In the genomic region with DNA sequence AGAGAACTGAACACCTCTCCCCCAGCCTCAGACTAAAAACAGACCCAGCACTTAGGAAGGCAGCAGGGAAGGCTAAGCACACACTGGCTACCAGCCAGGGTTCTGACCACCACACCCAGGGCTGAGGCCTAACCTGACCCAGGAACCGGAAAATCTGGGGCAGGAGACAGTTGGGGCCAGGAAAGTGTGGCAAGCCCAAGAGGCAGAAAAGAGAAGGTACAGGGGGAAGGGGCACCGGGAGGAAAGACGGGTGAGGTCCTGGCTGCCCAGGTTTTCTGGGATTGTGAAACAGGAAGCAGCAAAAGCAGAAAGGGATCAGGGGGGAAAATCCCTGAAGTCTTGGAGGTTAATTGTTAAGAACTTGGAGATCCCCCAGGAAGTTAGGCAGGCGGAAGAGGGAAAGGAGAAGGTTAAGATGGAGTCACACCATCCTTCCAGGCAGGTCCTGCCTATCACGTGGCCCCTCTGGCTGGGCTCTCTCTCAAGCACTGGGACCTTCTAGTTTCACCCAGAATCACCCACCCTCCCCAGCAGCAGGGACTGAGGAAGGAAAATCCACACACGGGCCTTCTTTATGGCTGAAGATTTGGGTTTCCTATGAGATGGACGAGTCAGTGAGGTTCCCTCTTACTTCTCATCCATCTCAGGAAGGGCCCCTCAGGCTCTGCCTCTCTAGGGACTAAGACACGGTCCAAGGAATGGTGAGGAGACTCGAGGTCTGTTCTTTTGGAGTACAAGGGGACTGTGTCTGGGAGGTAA, we compare ENCODE assay signal across 8 cellular contexts. TPM values are rescaled to one million over a fixed set of nuclear protein-coding genes. Genes with fewer than 3 reads are reported as not detected.
DNase-seq lines count a peak whose midpoint lies in the region; ATAC-seq, FAIRE-seq and TF ChIP-seq lines count a peak whose summit lies in the region.

No MANE protein-coding gene starts in this region.

- no peak for FAIRE-seq in D721Med (lab: Jason Lieb, UNC)

- H3K9ac ChIP-seq in KMS-11: peak overlapping the region; percentile 92

- peak overlapping the region; percentile 95 to 99 for H3K27ac Mint-ChIP-seq in activated naive CD4-positive, alpha-beta T cell treated with anti-CD3 and anti-CD28 coated beads, Interleukin-2, amount 50 U/mL, for 72 hours

- H2AFZ ChIP-seq in KMS-11 (ENCODE audit: low read depth): no peak overlapping the region

- peak overlapping the region; percentile 97 for H3K4me2 ChIP-seq in KMS-11

- H3K4me3 ChIP-seq in KMS-11 (IDR thresholded peaks at IDR 0.05; ENCODE audit: insufficient read depth, low read depth, low read length) (peak overlapping the region; percentile 90), sigmoid colon (peak overlapping the region; percentile 98 to 100 (median 99))

- DNase-seq in D721Med (ENCODE audit: insufficient read length, low spot score): peak; percentile 16
- DNase-seq in activated naive CD4-positive, alpha-beta T cell treated with anti-CD3 and anti-CD28 coated beads, Interleukin-2, amount 50 U/mL, for 72 hours (ENCODE audit: low spot score in 2 of 2): no peak
- DNase-seq in left cardiac atrium: peak; percentile 80
- peak; percentile 87 for DNase-seq in sigmoid colon

- peak in 1 of 2 donors; percentile 47 for ATAC-seq in activated naive CD4-positive, alpha-beta T cell treated with anti-CD3 and anti-CD28 coated beads, Interleukin-2, amount 50 U/mL, for 72 hours
- ATAC-seq in left cardiac atrium: peak in 1 of 2 donors; percentile 12
- no peak for ATAC-seq in GM21737 (IDR thresholded peaks at IDR 0.05; ENCODE audit: unreplicated experiment)
- ATAC-seq in GM19467 (IDR thresholded peaks at IDR 0.05; ENCODE audit: unreplicated experiment): no peak
- no peak for ATAC-seq in GM18870 (IDR thresholded peaks at IDR 0.05; ENCODE audit: unreplicated experiment)

- no peaks in the 10 kb centered on the region for H3K9me3 Mint-ChIP-seq in activated naive CD4-positive, alpha-beta T cell treated with anti-CD3 and anti-CD28 coated beads, Interleukin-2, amount 50 U/mL, for 72 hours

- intact Hi-C loops in left cardiac atrium (cut with DNase I): no loop called here
- intact Hi-C loops in sigmoid colon (cut with DNase I): no loop called here

- H3K9me3 ChIP-seq in sigmoid colon: no peaks in the 10 kb centered on the region

- WGBS in sigmoid colon, 2 donors: 3 to 7% methylated on average over 9 of the region's 9 CpGs

- H3K27ac ChIP-seq in KMS-11: peak overlapping the region; percentile 85
- H3K27ac ChIP-seq in sigmoid colon: peak overlapping the region; percentile 96 to 100 (median 98)

- TF ChIP-seq CTCF in D721Med (IDR thresholded peaks at IDR 0.05; ENCODE audit: insufficient read depth, missing control alignments): no peak
- TF ChIP-seq CTCF in KMS-11 (conservative IDR thresholded peaks at IDR 0.05; ENCODE audit: low read depth, low read length): no peak
- TF ChIP-seq CTCF in sigmoid colon (IDR thresholded peaks at IDR 0.05): no peak

- H3K4me1 ChIP-seq in KMS-11 (ENCODE audit: low read depth, poor library complexity, severe bottlenecking) (peaks cover 58% of the 10 kb centered on the region), sigmoid colon (peaks cover 0 to 70% (median 64%) of the 10 kb centered on the region in 4 donors)

- TF ChIP-seq EP300 in sigmoid colon (IDR thresholded peaks at IDR 0.05): no peak

- H3K36me3 ChIP-seq in KMS-11 (ENCODE audit: insufficient read depth) (no peaks in the 10 kb centered on the region; the same call in 1 of the 2 replicates), sigmoid colon (peaks cover 7 to 14% (median 11%) of the 10 kb centered on the region in 4 donors)

- no peaks in the 10 kb centered on the region for H3K27me3 ChIP-seq in KMS-11 (ENCODE audit: insufficient read depth, low read depth)
- H3K27me3 ChIP-seq in sigmoid colon: no peaks in the 10 kb centered on the region

- H3K36me3 Mint-ChIP-seq in activated naive CD4-positive, alpha-beta T cell treated with anti-CD3 and anti-CD28 coated beads, Interleukin-2, amount 50 U/mL, for 72 hours: peaks cover 35 to 49% of the 10 kb centered on the region in 2 donors

- H4K20me1 ChIP-seq in KMS-11 (ENCODE audit: insufficient read depth): peaks cover 11% of the 10 kb centered on the region; the same call in 1 of the 2 replicates

- H3K79me2 ChIP-seq in KMS-11 (ENCODE audit: insufficient read depth, low read depth): peaks cover 92% of the 10 kb centered on the region

- no peak for TF ChIP-seq POLR2A in sigmoid colon (IDR thresholded peaks at IDR 0.05)

RNA-seq across cellular contexts. Expression of a gene that starts 2.6 kb away (rescaled TPM):
- total RNA-seq in activated naive CD4-positive, alpha-beta T cell treated with anti-CD3 and anti-CD28 coated beads, Interleukin-2, amount 50 U/mL, for 72 hours: 100 to 1,000 TPM; 281 to 325 TPM
- 100 to 1,000 TPM; 139 to 156 TPM for total RNA-seq in left cardiac atrium
- total RNA-seq in sigmoid colon: 100 to 1,000 TPM; 108 to 128 (median 116) TPM
- 100 to 1,000 TPM; 156 to 297 (median 202) TPM for polyA plus RNA-seq in sigmoid colon

RNA-seq across cellular contexts. Expression of a gene that starts 8.0 kb away (rescaled TPM):
- total RNA-seq in activated naive CD4-positive, alpha-beta T cell treated with anti-CD3 and anti-CD28 coated beads, Interleukin-2, amount 50 U/mL, for 72 hours: 10 to 100 TPM; 61.4 to 70.4 TPM
- total RNA-seq in left cardiac atrium (10 to 100 TPM; 62.9 to 74.0 TPM), sigmoid colon (10 to 100 TPM; 53.0 to 68.5 (median 59.7) TPM)
- polyA plus RNA-seq in sigmoid colon: 10 to 100 TPM; 72.7 to 81.1 (median 81.0) TPM

RNA-seq across cellular contexts. Expression of a gene that starts 18.5 kb away (rescaled TPM):
- 10 to 100 TPM; 44.5 to 72.1 TPM for total RNA-seq in activated naive CD4-positive, alpha-beta T cell treated with anti-CD3 and anti-CD28 coated beads, Interleukin-2, amount 50 U/mL, for 72 hours
- total RNA-seq in left cardiac atrium (10 to 100 TPM; 32.0 to 46.2 TPM), sigmoid colon (10 to 100 TPM; 27.5 to 34.1 (median 32.4) TPM)
- 10 to 100 TPM; 42.0 to 49.7 (median 48.3) TPM for polyA plus RNA-seq in sigmoid colon

RNA-seq across cellular contexts. Expression of a gene that starts 20.3 kb away (rescaled TPM):
- 10 to 100 TPM; 46.2 to 50.7 TPM for total RNA-seq in activated naive CD4-positive, alpha-beta T cell treated with anti-CD3 and anti-CD28 coated beads, Interleukin-2, amount 50 U/mL, for 72 hours
- 10 to 100 TPM; 15.7 to 18.6 TPM for total RNA-seq in left cardiac atrium
- total RNA-seq in sigmoid colon: 10 to 100 TPM; 13.6 to 17.6 (median 16.7) TPM
- 10 to 100 TPM; 12.0 to 23.4 (median 17.1) TPM for polyA plus RNA-seq in sigmoid colon

RNA-seq across cellular contexts. Expression of a gene that starts 20.6 kb away (rescaled TPM):
- 10 to 100 TPM; 39.4 to 64.9 TPM for total RNA-seq in activated naive CD4-positive, alpha-beta T cell treated with anti-CD3 and anti-CD28 coated beads, Interleukin-2, amount 50 U/mL, for 72 hours
- total RNA-seq in left cardiac atrium: 10 to 100 TPM; 14.6 to 20.5 TPM
- 10 to 100 TPM; 11.8 to 21.6 (median 13.7) TPM for total RNA-seq in sigmoid colon
- polyA plus RNA-seq in sigmoid colon: 10 to 100 TPM; 19.0 to 33.1 (median 22.8) TPM

Comparison
In these comparisons a context has a peak if more than half of its experiments do, and no peak if none do; other contexts are left out.
1. DNase-seq: peak in D721Med (single experiment), left cardiac atrium (single experiment) and sigmoid colon (single experiment); none in activated naive CD4-positive, alpha-beta T cell treated with anti-CD3 and anti-CD28 coated beads, Interleukin-2, amount 50 U/mL, for 72 hours (0 of 2).